24 cellular contexts compared by ENCODE assay signal in the genomic region with DNA sequence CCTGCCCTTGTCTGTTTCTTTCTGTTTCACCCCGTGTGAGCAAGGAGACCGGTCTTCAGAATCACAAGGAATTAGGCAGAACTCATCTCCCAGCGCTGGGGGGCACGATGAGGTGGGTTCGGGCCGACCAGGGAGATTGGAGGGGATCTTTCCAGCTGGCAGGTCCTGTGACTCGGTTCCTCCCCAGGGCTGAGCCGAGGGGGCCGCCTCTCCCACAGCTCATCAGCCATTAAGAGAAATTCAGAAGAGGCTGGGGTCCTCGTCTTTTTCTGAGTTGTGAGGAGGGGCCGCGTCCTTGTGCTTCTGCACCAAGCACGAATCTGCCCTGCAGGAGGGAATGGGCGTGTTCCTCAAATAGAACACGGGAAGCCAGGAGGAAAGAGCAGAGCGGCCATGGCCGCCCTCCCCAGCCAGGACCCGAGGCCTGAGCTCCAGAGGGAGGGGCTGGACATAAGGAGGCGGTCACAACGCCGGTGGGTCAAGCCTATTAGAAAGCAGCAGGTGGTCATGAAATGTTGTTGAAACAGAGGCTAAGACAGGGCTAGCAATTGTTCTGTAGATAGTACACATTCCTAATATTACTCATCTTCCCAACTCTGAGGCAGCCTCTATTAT.
"Had no signal": no experiment of that assay in that cellular context is flagged by ENCODE, and none has a peak within 500 bp of the region (broad histone marks: within the 10 kb centered on the region; RNA-seq: fewer than 3 reads in every experiment).

No MANE protein-coding gene starts in this region.

- H3K4me3 Mint-ChIP-seq: activated CD4-positive, alpha-beta T cell treated with anti-CD3 and anti-CD28 coated beads, Interleukin-2, amount 10 ng/mL, durations not matched to agents 7 days and 5 days; activated CD8-positive, alpha-beta T cell treated with anti-CD3 and anti-CD28 coated beads, Interleukin-2, amount 10 ng/mL, durations not matched to agents 7 days and 5 days; activated naive CD4-positive, alpha-beta T cell treated with anti-CD3 and anti-CD28 coated beads, Interleukin-2, amount 10 ng/mL, durations not matched to agents 7 days and 5 days; mesothelial cell of epicardium; nephron; stimulated activated naive CD8-positive, alpha-beta T cell treated with anti-CD3 and anti-CD28 coated beads, Interleukin-15, amount 100 ng/mL, for 72 hours had no signal

- H3K4me1 ChIP-seq: ascending aorta, breast epithelium, gastrocnemius medialis, lower lobe of right lung, psoas muscle, transverse colon had no signal

- ATAC-seq: activated CD8-positive, alpha-beta T cell treated with anti-CD3 and anti-CD28 coated beads, Interleukin-2, amount 10 ng/mL, durations not matched to agents 7 days and 5 days; esophagus mucosa; gastrocnemius medialis; heart left ventricle; left cardiac atrium; lower lobe of right lung; psoas muscle; right cardiac atrium; stimulated activated naive CD8-positive, alpha-beta T cell treated with anti-CD3 and anti-CD28 coated beads, Interleukin-15, amount 100 ng/mL, for 72 hours had no signal

- H3K4me3 ChIP-seq: ascending aorta, breast epithelium, gastrocnemius medialis, heart left ventricle, lower lobe of right lung, psoas muscle, suprapubic skin, transverse colon had no signal

- H3K27me3 ChIP-seq: ascending aorta had no signal

- DNase-seq: activated CD4-positive, alpha-beta T cell treated with anti-CD3 and anti-CD28 coated beads, Interleukin-2, amount 10 ng/mL, durations not matched to agents 7 days and 5 days; activated CD8-positive, alpha-beta memory T cell treated with anti-CD3 and anti-CD28 coated beads, Interleukin-2, amount 50 U/mL, for 48 hours; activated CD8-positive, alpha-beta T cell treated with anti-CD3 and anti-CD28 coated beads, Interleukin-2, amount 10 ng/mL, durations not matched to agents 7 days and 5 days; activated effector memory CD4-positive, alpha-beta T cell treated with Interleukin-2 at 50 U/mL for 16 hours; activated naive CD4-positive, alpha-beta T cell treated with anti-CD3 and anti-CD28 coated beads, Interleukin-2, amount 10 ng/mL, durations not matched to agents 7 days and 5 days; activated T-cell treated with anti-CD3 and anti-CD28 coated beads, Interleukin-2, amount 50 U/mL, for 48 hours; cortex of kidney; effector CD4-positive, alpha-beta T cell; gastrocnemius medialis; heart left ventricle; left cardiac atrium; lower lobe of right lung; psoas muscle; right cardiac atrium; stimulated activated naive CD8-positive, alpha-beta T cell treated with anti-CD3 and anti-CD28 coated beads, Interleukin-15, amount 100 ng/mL, for 72 hours; T-helper 1 cell; T1000; transverse colon had no signal

- H3K27ac Mint-ChIP-seq: activated CD4-positive, alpha-beta T cell treated with anti-CD3 and anti-CD28 coated beads, Interleukin-2, amount 10 ng/mL, durations not matched to agents 7 days and 5 days; activated CD8-positive, alpha-beta T cell treated with anti-CD3 and anti-CD28 coated beads, Interleukin-2, amount 10 ng/mL, durations not matched to agents 7 days and 5 days; activated naive CD4-positive, alpha-beta T cell treated with anti-CD3 and anti-CD28 coated beads, Interleukin-2, amount 10 ng/mL, durations not matched to agents 7 days and 5 days; mesothelial cell of epicardium; nephron; stimulated activated naive CD8-positive, alpha-beta T cell treated with anti-CD3 and anti-CD28 coated beads, Interleukin-15, amount 100 ng/mL, for 72 hours had no signal

- H3K27ac ChIP-seq: ascending aorta, breast epithelium, gastrocnemius medialis, heart left ventricle, lower lobe of right lung, psoas muscle, suprapubic skin, transverse colon had no signal

- H3K4me1 Mint-ChIP-seq: activated CD4-positive, alpha-beta T cell treated with anti-CD3 and anti-CD28 coated beads, Interleukin-2, amount 10 ng/mL, durations not matched to agents 7 days and 5 days; activated naive CD4-positive, alpha-beta T cell treated with anti-CD3 and anti-CD28 coated beads, Interleukin-2, amount 10 ng/mL, durations not matched to agents 7 days and 5 days; mesothelial cell of epicardium; stimulated activated naive CD8-positive, alpha-beta T cell treated with anti-CD3 and anti-CD28 coated beads, Interleukin-15, amount 100 ng/mL, for 72 hours had no signal

- H3K36me3 ChIP-seq: ascending aorta, breast epithelium, gastrocnemius medialis, heart left ventricle, lower lobe of right lung, suprapubic skin, transverse colon had no signal

- H3K36me3 Mint-ChIP-seq: activated naive CD4-positive, alpha-beta T cell treated with anti-CD3 and anti-CD28 coated beads, Interleukin-2, amount 10 ng/mL, durations not matched to agents 7 days and 5 days; mesothelial cell of epicardium had no signal

- H3K9me3 Mint-ChIP-seq: activated CD4-positive, alpha-beta T cell treated with anti-CD3 and anti-CD28 coated beads, Interleukin-2, amount 10 ng/mL, durations not matched to agents 7 days and 5 days; activated naive CD4-positive, alpha-beta T cell treated with anti-CD3 and anti-CD28 coated beads, Interleukin-2, amount 10 ng/mL, durations not matched to agents 7 days and 5 days; mesothelial cell of epicardium; nephron; stimulated activated naive CD8-positive, alpha-beta T cell treated with anti-CD3 and anti-CD28 coated beads, Interleukin-15, amount 100 ng/mL, for 72 hours had no signal

- H3K9me3 ChIP-seq: ascending aorta, breast epithelium, gastrocnemius medialis, heart left ventricle, lower lobe of right lung, psoas muscle, suprapubic skin, transverse colon had no signal
